Comparison of ENCODE assay signal across 16 cellular contexts in the genomic region with DNA sequence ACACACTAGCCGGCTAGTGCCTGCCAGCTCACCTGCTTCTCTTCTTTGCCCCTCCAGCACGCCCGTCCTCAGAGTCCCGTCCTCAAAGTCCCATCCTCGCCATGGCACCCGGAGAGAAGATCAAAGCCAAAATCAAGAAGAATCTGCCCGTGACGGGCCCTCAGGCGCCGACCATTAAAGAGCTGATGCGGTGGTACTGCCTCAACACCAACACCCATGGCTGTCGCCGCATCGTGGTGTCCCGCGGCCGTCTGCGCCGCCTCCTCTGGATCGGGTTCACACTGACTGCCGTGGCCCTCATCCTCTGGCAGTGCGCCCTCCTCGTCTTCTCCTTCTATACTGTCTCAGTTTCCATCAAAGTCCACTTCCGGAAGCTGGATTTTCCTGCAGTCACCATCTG. TPM values are rescaled to one million over a fixed set of nuclear protein-coding genes. Genes with fewer than 3 reads are reported as not detected.
DNase-seq lines count a peak whose midpoint lies in the region; ATAC-seq and TF ChIP-seq lines count a peak whose summit lies in the region.
"Had no signal": no experiment of that assay in that cellular context is flagged by ENCODE, and none has a peak within 500 bp of the region (broad histone marks: within the 10 kb centered on the region; RNA-seq: fewer than 3 reads in every experiment).

No MANE protein-coding gene starts in this region.

- peaks cover 0 to 10% (median 6%) of the 10 kb centered on the region in 7 donors for H3K9me3 Mint-ChIP-seq in CD14-positive monocyte
- H3K9me3 Mint-ChIP-seq: HFFc6 had no signal

- H3K4me2 ChIP-seq in OCI-LY3 (ENCODE audit: low read length) (0 out of 2 replicates have a peak overlapping the region, but pooled peaks have one; percentile 5), fibroblast of lung (ENCODE audit: extremely low read depth, insufficient read depth, low read length) (no peak overlapping the region)

- H4K20me1 ChIP-seq in OCI-LY3 (ENCODE audit: insufficient read depth, low read length) = no peaks in the 10 kb centered on the region
- no peaks in the 10 kb centered on the region for H4K20me1 ChIP-seq in fibroblast of lung (ENCODE audit: control insufficient read depth, extremely low read depth, insufficient read depth, low read length)

- H3K79me2 ChIP-seq in OCI-LY3 (ENCODE audit: low read length) (no peaks in the 10 kb centered on the region), fibroblast of lung (ENCODE audit: control insufficient read depth, insufficient read depth, low read length) (no peaks in the 10 kb centered on the region)

- H2AFZ ChIP-seq in OCI-LY3 (ENCODE audit: low read depth, low read length) (no peak overlapping the region), fibroblast of lung (ENCODE audit: low read length) (no peak overlapping the region)
- H2AFZ ChIP-seq: GM23248 had no signal

- peaks cover 44 to 64% (median 53%) of the 10 kb centered on the region in 3 donors for H3K27me3 Mint-ChIP-seq in CD14-positive monocyte (ENCODE audit: low read depth in 3 of 3)

- H3K4me3 Mint-ChIP-seq in CD14-positive monocyte = peak overlapping the region; percentile 29 to 31
- H3K4me3 Mint-ChIP-seq: CD4-positive, CD25-positive, alpha-beta regulatory T cell; HFFc6 had no signal

- POLR2A ChIA-PET in HEK293T (lab: Yijun Ruan, JAX) = no interaction called here

- H3K9ac ChIP-seq in OCI-LY3 (ENCODE audit: low read length) (no peak overlapping the region), fibroblast of lung (ENCODE audit: insufficient read depth, low read length) (peak overlapping the region; percentile 2)
- H3K9ac ChIP-seq: GM23248 had no signal

- H3K9me3 ChIP-seq in OCI-LY3 (ENCODE audit: insufficient read depth, low read length) = no peaks in the 10 kb centered on the region
- H3K9me3 ChIP-seq in fibroblast of lung (ENCODE audit: control insufficient read depth, insufficient read depth, low read depth, low read length) = no peaks in the 10 kb centered on the region
- H3K9me3 ChIP-seq: BE2C, HAP-1 had no signal

- intact Hi-C loops in left ventricle myocardium superior (cut with micrococcal nuclease) (loop anchor here (10.0 kb wide), 1 partner anchor 59 kb away; no protein-coding TSS in a partner anchor), cardiac septum (cut with DNase I) (loop anchor here (10.0 kb wide), 1 partner anchor 219 kb away; no protein-coding TSS in a partner anchor), CD14-positive monocyte (cut with micrococcal nuclease) (no loop called here)

- H3K4me1 Mint-ChIP-seq in CD14-positive monocyte = peaks cover 4% of the 10 kb centered on the region

- no peaks in the 10 kb centered on the region for H3K36me3 ChIP-seq in OCI-LY3 (replicated peaks; ENCODE audit: low read depth, low read length)
- H3K36me3 ChIP-seq in fibroblast of lung (ENCODE audit: control insufficient read depth, insufficient read depth, low read length) = no peaks in the 10 kb centered on the region
- H3K36me3 ChIP-seq: BE2C, HAP-1 had no signal

- H3K27ac Mint-ChIP-seq in CD14-positive monocyte = no peak overlapping the region
- H3K27ac Mint-ChIP-seq: CD4-positive, CD25-positive, alpha-beta regulatory T cell; HFFc6 had no signal

- H3K27ac ChIP-seq in OCI-LY3 (ENCODE audit: low read length) (no peak overlapping the region), fibroblast of lung (ENCODE audit: insufficient read depth, low read length) (no peak overlapping the region)
- H3K27ac ChIP-seq: GM23248 had no signal

- H3K4me1 ChIP-seq in OCI-LY3 (ENCODE audit: low read length) (peaks cover 21% of the 10 kb centered on the region), fibroblast of lung (ENCODE audit: control insufficient read depth, extremely low read depth, insufficient read depth, low read length) (no peaks in the 10 kb centered on the region)
- H3K4me1 ChIP-seq: BE2C, HAP-1 had no signal

- 0 out of 2 replicates have a peak, but pooled peaks cover 6% of the 10 kb centered on the region for H3K27me3 ChIP-seq in OCI-LY3 (ENCODE audit: low read depth, low read length)
- H3K27me3 ChIP-seq in fibroblast of lung (ENCODE audit: control insufficient read depth, insufficient read depth, low read length) = peaks cover 29% of the 10 kb centered on the region

- CTCF ChIA-PET in HEK293T (lab: Yijun Ruan, JAX) = interaction anchor here (0.8 kb wide), 1 partner anchor 249 kb away, joined by 3 read pairs; no protein-coding TSS in a partner anchor

- DNase-seq in left ventricle myocardium superior = peak; percentile 31
- no peak for DNase-seq in cardiac septum (ENCODE audit: low spot score)
- DNase-seq in CD14-positive monocyte (ENCODE audit: low spot score) = no peak
- DNase-seq in fibroblast of lung (ENCODE audit: low read depth in 2 of 2) = no peak
- no peak for DNase-seq in HEK293T (ENCODE audit: extremely low spot score)
- no peak for DNase-seq in GM10266 (ENCODE audit: extremely low spot score)
- no peak for DNase-seq in NCI-H1417 (lab: John Stamatoyannopoulos, UW)
- DNase-seq: BE2C; CD4-positive, CD25-positive, alpha-beta regulatory T cell; DMS53; GM23248; HFFc6; Karpas-422 had no signal

- TF ChIP-seq CTCF in CD14-positive monocyte (IDR thresholded peaks at IDR 0.05) = no peak
- no peak for TF ChIP-seq CTCF in OCI-LY3 (IDR thresholded peaks at IDR 0.05; ENCODE audit: low read depth, low read length)
- TF ChIP-seq CTCF in fibroblast of lung (conservative IDR thresholded peaks at IDR 0.05 in 1 of 2, IDR thresholded peaks at IDR 0.05 in 1 of 2; ENCODE audit: low read depth in 1 of 2, low read length in 2 of 2) = no peak
- TF ChIP-seq CTCF in GM10266 (IDR thresholded peaks at IDR 0.05; ENCODE audit: control insufficient read depth, insufficient read depth, low read depth, missing control alignments) = no peak

- H3K4me3 ChIP-seq in OCI-LY3 (ENCODE audit: low read length) (no peak overlapping the region), fibroblast of lung (replicated peaks in 1 of 4; ENCODE audit: control extremely low read depth in 1 of 4, insufficient read depth in 1 of 4, low read depth in 3 of 4, low read length in 4 of 4) (no peak overlapping the region)
- H3K4me3 ChIP-seq: GM23248, HAP-1 had no signal

- no peak for ATAC-seq in left ventricle myocardium superior

- H3K36me3 Mint-ChIP-seq in CD14-positive monocyte = no peaks in the 10 kb centered on the region
- H3K36me3 Mint-ChIP-seq: CD4-positive, CD25-positive, alpha-beta regulatory T cell had no signal

TF ChIP-seq in HEK293T, 16 proteins besides CTCF, POLR2A, EP300 and RAD21:
- TF ChIP-seq CTBP1 (IDR thresholded peaks at IDR 0.05; ENCODE audit: borderline replicate concordance) (no peak), FOXK2 (IDR thresholded peaks at IDR 0.05) (no peak), ZNF384 (IDR thresholded peaks at IDR 0.05) (no peak), NFRKB (IDR thresholded peaks at IDR 0.05) (no peak), SUZ12 (IDR thresholded peaks at IDR 0.05) (no peak), TARDBP (IDR thresholded peaks at IDR 0.05) (no peak), LEF1 (IDR thresholded peaks at IDR 0.05; ENCODE audit: borderline replicate concordance) (no peak)
- TF ChIP-seq, protein P1, sequence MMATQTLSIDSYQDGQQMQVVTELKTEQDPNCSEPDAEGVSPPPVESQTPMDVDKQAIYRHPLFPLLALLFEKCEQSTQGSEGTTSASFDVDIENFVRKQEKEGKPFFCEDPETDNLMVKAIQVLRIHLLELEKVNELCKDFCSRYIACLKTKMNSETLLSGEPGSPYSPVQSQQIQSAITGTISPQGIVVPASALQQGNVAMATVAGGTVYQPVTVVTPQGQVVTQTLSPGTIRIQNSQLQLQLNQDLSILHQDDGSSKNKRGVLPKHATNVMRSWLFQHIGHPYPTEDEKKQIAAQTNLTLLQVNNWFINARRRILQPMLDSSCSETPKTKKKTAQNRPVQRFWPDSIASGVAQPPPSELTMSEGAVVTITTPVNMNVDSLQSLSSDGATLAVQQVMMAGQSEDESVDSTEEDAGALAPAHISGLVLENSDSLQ (IDR thresholded peaks at IDR 0.05) = no peak

RNA-seq across cellular contexts. Expression of gene SCNN1G, which starts 3.6 kb away (rescaled TPM):
- 0.12 TPM for total RNA-seq in left ventricle myocardium superior
- total RNA-seq in cardiac septum = not detected
- not detected for polyA plus RNA-seq in CD14-positive monocyte
- not detected in 2 replicates for total RNA-seq in fibroblast of lung
- polyA plus RNA-seq in fibroblast of lung = not detected in 2 replicates
- not detected in 2 replicates for polyA plus RNA-seq in fibroblast of lung (2012)
- not detected in 2 replicates for polyA minus RNA-seq in fibroblast of lung (ENCODE audit: low replicate concordance)
- total RNA-seq: CD4-positive, CD25-positive, alpha-beta regulatory T cell; GM23248; HFFc6 had no signal
- polyA plus RNA-seq: AG04450; CD4-positive, CD25-positive, alpha-beta regulatory T cell; GM23248 had no signal

RNA-seq across cellular contexts. Expression of gene USP31, which starts 36.9 kb away (rescaled TPM):
- total RNA-seq in left ventricle myocardium superior (25.0 TPM), cardiac septum (21.6 TPM), fibroblast of lung (5.6 and 5.8 TPM in 2 replicates)
- polyA plus RNA-seq in CD14-positive monocyte (under 1 TPM; 0.15 to 0.36 TPM), fibroblast of lung (4.8 and 6.0 TPM in 2 replicates)
- 2.7 and 3.7 TPM in 2 replicates for polyA plus RNA-seq in fibroblast of lung (2012)
- polyA minus RNA-seq in fibroblast of lung (ENCODE audit: low replicate concordance) = 13.7 and 14.3 TPM in 2 replicates

Comparison
In these comparisons a context has a peak if more than half of its experiments do, and no peak if none do; other contexts are left out.
1. intact Hi-C loops: an anchor here in left ventricle myocardium superior (10.0 kb wide) and cardiac septum (10.0 kb wide); none called in CD14-positive monocyte.